In the genomic region with DNA sequence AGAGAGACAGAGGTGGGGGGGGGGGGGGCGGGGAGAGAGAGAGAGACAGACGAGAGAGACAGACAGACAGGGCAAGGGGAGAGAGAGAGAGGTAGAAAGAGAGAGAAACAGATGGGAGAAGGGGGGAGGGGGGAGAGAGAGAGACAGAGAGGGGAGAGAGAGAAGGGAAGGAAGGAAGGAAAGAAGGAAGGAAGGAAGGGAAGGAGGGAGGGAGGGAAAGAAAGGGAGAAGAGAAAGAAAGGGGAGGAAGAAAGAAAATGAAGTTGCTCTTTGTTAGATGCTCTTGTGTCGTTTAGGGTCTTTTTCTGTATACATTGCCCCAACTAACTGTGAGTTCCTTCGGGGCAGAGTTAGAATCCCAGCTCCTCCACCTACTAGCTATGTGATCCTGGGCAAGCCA, we compare ENCODE assay signal across 10 cellular contexts.
"Had no signal": no experiment of that assay in that cellular context is flagged by ENCODE, and none has a peak within 500 bp of the region (broad histone marks: within the 10 kb centered on the region; RNA-seq: fewer than 3 reads in every experiment).

No MANE protein-coding gene starts in this region.

- H3K4me1 ChIP-seq: HAP-1 had no signal

- H3K9ac ChIP-seq: GM23248, KMS-11 had no signal

- H3K4me3 ChIP-seq: GM23248, HAP-1 had no signal

- H3K9me3 ChIP-seq: HAP-1 had no signal

- DNase-seq: GM23248, IMR-90, Karpas-422, KBM-7 had no signal

- H3K27ac ChIP-seq: GM23248, KMS-11 had no signal

- H3K36me3 ChIP-seq: HAP-1 had no signal

- FAIRE-seq: H1, H54, HTR-8/SVneo had no signal

- H2AFZ ChIP-seq: GM23248 had no signal

- ATAC-seq: HCT116 had no signal

- H3K4me2 ChIP-seq: KMS-11 had no signal
